19 cellular contexts compared by ENCODE assay signal in the genomic region with DNA sequence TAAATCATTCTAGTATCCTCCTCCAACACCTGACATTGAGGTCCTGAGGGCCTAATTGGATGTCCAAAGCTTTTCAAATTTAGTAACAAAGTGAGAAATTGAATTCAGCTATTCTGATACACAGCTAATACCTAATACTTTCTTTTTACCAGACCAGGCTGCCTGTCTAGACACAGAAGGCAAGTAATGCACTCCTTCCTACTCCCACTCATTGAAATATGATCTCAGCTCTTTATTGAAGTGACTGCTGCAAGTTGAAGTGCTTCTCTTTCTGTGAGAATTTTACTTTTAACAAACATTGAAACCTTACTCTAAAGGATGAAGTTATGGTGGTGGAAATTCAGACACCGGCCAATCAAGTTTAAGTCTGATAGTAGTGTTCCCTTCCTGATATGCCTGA.
DNase-seq lines count a peak whose midpoint lies in the region; TF ChIP-seq lines count a peak whose summit lies in the region.
"Had no signal": no experiment of that assay in that cellular context is flagged by ENCODE, and none has a peak within 500 bp of the region (broad histone marks: within the 10 kb centered on the region; RNA-seq: fewer than 3 reads in every experiment).

No MANE protein-coding gene starts in this region.

- H3K4me3 Mint-ChIP-seq in CD14-positive monocyte, result no peak overlapping the region
- H3K4me3 Mint-ChIP-seq: activated CD8-positive, alpha-beta T cell treated with anti-CD3 and anti-CD28 coated beads, Interleukin-2, amount 10 ng/mL, durations not matched to agents 7 days and 5 days; CD8-positive, alpha-beta T cell; IgD-negative memory B cell; stimulated activated naive B cell treated with anti-CD40 and anti-IgM and Interleukin-4, amounts not matched to agents 10 μg/mL and 1 μg/mL and 100 μg/mL, for 72 hours had no signal

- H3K4me1 Mint-ChIP-seq in CD14-positive monocyte, result peaks cover 7% of the 10 kb centered on the region
- H3K4me1 Mint-ChIP-seq: IgD-negative memory B cell had no signal

- DNase-seq in DMS53 (lab: John Stamatoyannopoulos, UW), result peak; percentile 57
- DNase-seq in M059J (ENCODE audit: low read depth), result peak; percentile 77
- DNase-seq in cardiac fibroblast (ENCODE audit: low read depth in 2 of 2), result peak; percentile 43 to 45
- DNase-seq in myocyte (ENCODE audit: low read depth), result peak; percentile 62
- DNase-seq in germinal center (ENCODE audit: low spot score), result no peak
- DNase-seq in RPMI8226, result no peak
- no peak for DNase-seq in CD14-positive monocyte (ENCODE audit: low spot score)
- DNase-seq in activated CD4-positive, CD25-positive, alpha-beta regulatory T cell treated with anti-CD3 and anti-CD28 coated beads, Interleukin-2, amount 50 U/mL, for 72 hours, result no peak
- DNase-seq: activated CD8-positive, alpha-beta T cell treated with anti-CD3 and anti-CD28 coated beads, Interleukin-2, amount 10 ng/mL, durations not matched to agents 7 days and 5 days; activated naive CD4-positive, alpha-beta T cell treated with Interleukin-2 at 50 U/mL for 16 hours; CD8-positive, alpha-beta T cell; cortex of kidney; left ventricle myocardium superior; NCI-H1694; nucleus accumbens; stimulated activated CD4-positive, alpha-beta T cell treated with anti-CD3 and anti-CD28 coated beads, Interleukin-1b, Interleukin-23, amount 100 ng/mL, for 48 hours; stimulated activated naive B cell treated with anti-CD40 and anti-IgM and Interleukin-4, amounts not matched to agents 10 μg/mL and 1 μg/mL and 100 μg/mL, for 72 hours had no signal

- peaks cover 3 to 14% (median 7%) of the 10 kb centered on the region in 7 donors for H3K9me3 Mint-ChIP-seq in CD14-positive monocyte
- H3K9me3 Mint-ChIP-seq: CD8-positive, alpha-beta T cell had no signal

- no peak overlapping the region for H3K4me3 ChIP-seq in cardiac fibroblast (replicated peaks in 1 of 2; ENCODE audit: low read depth in 2 of 2, low read length in 2 of 2)
- H3K4me3 ChIP-seq: gastroesophageal sphincter had no signal

- no peak overlapping the region for H3K27ac Mint-ChIP-seq in CD14-positive monocyte
- H3K27ac Mint-ChIP-seq: activated CD8-positive, alpha-beta T cell treated with anti-CD3 and anti-CD28 coated beads, Interleukin-2, amount 10 ng/mL, durations not matched to agents 7 days and 5 days; CD8-positive, alpha-beta T cell; IgD-negative memory B cell; stimulated activated naive B cell treated with anti-CD40 and anti-IgM and Interleukin-4, amounts not matched to agents 10 μg/mL and 1 μg/mL and 100 μg/mL, for 72 hours had no signal

- peaks cover 0 to 2% of the 10 kb centered on the region in 2 donors for H3K36me3 Mint-ChIP-seq in CD14-positive monocyte
- H3K36me3 Mint-ChIP-seq: CD8-positive, alpha-beta T cell had no signal

- peaks cover 0 to 4% (median 0%) of the 10 kb centered on the region in 3 donors for H3K27me3 Mint-ChIP-seq in CD14-positive monocyte (ENCODE audit: low read depth in 3 of 3)
- H3K27me3 Mint-ChIP-seq: IgD-negative memory B cell; stimulated activated naive B cell treated with anti-CD40 and anti-IgM and Interleukin-4, amounts not matched to agents 10 μg/mL and 1 μg/mL and 100 μg/mL, for 72 hours had no signal

- intact Hi-C loops in CD14-positive monocyte (cut with micrococcal nuclease), result no loop called here

- TF ChIP-seq CTCF in cardiac fibroblast (IDR thresholded peaks at IDR 0.05; ENCODE audit: low read depth, low read length), result no peak
- no peak for TF ChIP-seq CTCF in CD14-positive monocyte (IDR thresholded peaks at IDR 0.05)

Comparison
In these comparisons a context has a peak if more than half of its experiments do, and no peak if none do; other contexts are left out.
1. DNase-seq: peak in DMS53 (single experiment), M059J (single experiment), cardiac fibroblast (2 of 2) and myocyte (single experiment); none in germinal center (single experiment), RPMI8226 (single experiment), CD14-positive monocyte (single experiment) and activated CD4-positive, CD25-positive, alpha-beta regulatory T cell treated with anti-CD3 and anti-CD28 coated beads, Interleukin-2, amount 50 U/mL, for 72 hours (single experiment).